ENCODE assay signal across 1 cellular context in the genomic region with DNA sequence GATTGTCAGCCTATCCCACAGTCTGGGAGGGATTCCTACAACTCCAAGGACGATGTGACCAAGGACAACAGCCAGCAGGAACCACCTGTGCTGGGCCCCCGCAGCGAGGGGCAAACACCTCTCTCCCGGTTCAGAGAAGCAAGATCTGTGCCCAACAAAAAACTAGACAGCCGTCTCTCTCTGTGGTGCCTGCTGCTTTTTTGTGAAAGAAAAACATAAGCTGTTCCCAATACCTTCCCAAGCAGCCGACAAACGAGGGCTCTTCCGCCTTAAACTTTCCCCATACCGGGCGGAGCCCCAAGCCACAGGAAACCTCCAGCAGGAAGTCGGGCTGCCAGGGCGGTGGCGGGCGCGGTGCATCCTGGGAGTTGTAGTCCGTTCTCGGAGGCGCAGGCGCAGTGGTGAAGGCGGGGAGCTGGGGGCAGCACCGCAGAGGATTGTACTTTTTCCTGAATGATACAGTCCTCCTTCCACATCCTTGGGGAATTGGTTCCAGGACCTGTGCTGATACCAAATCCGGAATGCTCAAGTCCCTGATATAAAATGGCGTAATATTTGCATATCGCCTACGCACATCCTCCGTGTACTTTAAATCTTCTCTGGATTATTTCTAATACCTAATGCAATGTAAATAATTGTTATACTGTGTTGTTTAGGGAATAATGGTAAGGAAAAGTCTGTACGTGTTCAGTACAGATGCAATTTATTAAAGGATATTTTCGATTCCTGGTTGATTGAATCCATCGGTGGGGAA.
TF ChIP-seq lines count a peak whose summit lies in the region.

No MANE protein-coding gene starts in this region.

TF ChIP-seq in HepG2, 621 proteins besides CTCF, POLR2A, EP300 and RAD21 (continued from another document and continues in another):
- TF ChIP-seq ZNF253 (CRISPR knock-in tag; IDR thresholded peaks at IDR 0.05; ENCODE audit: borderline replicate concordance) = no peak
- TF ChIP-seq ZNF792 (CRISPR knock-in tag; IDR thresholded peaks at IDR 0.05) = no peak
- TF ChIP-seq SRY (CRISPR knock-in tag; IDR thresholded peaks at IDR 0.05) = no peak
- TF ChIP-seq XRCC5 (optimal IDR thresholded peaks at IDR 0.05; ENCODE audit: low read length) = peak; percentile 35
- TF ChIP-seq AKNA (CRISPR knock-in tag; IDR thresholded peaks at IDR 0.05; ENCODE audit: borderline replicate concordance) = no peak
- TF ChIP-seq CBX1 (IDR thresholded peaks at IDR 0.05; ENCODE audit: low read depth) = no peak
- TF ChIP-seq, protein P1, sequence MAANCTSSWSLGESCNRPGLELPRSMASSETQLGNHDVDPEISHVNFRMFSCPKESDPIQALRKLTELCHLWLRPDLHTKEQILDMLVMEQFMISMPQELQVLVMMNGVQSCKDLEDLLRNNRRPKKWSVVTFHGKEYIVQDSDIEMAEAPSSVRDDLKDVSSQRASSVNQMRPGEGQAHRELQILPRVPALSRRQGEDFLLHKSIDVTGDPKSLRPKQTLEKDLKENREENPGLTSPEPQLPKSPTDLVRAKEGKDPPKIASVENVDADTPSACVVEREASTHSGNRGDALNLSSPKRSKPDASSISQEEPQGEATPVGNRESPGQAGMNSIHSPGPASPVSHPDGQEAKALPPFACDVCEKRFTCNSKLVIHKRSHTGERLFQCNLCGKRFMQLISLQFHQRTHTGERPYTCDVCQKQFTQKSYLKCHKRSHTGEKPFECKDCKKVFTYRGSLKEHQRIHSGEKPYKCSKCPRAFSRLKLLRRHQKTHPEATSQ (CRISPR knock-in tag; IDR thresholded peaks at IDR 0.05; ENCODE audit: borderline replicate concordance) = 0 out of 2 replicates have a peak, but pooled peaks have one; percentile 36
- TF ChIP-seq, protein P2, sequence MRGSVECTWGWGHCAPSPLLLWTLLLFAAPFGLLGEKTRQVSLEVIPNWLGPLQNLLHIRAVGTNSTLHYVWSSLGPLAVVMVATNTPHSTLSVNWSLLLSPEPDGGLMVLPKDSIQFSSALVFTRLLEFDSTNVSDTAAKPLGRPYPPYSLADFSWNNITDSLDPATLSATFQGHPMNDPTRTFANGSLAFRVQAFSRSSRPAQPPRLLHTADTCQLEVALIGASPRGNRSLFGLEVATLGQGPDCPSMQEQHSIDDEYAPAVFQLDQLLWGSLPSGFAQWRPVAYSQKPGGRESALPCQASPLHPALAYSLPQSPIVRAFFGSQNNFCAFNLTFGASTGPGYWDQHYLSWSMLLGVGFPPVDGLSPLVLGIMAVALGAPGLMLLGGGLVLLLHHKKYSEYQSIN (CRISPR knock-in tag; IDR thresholded peaks at IDR 0.05; ENCODE audit: borderline replicate concordance) = no peak
- TF ChIP-seq ZKSCAN1 (IDR thresholded peaks at IDR 0.05; ENCODE audit: low read length) = no peak
- TF ChIP-seq ARID2 (CRISPR knock-in tag; IDR thresholded peaks at IDR 0.05; ENCODE audit: borderline replicate concordance) = no peak
- TF ChIP-seq PTBP1 (IDR thresholded peaks at IDR 0.05; ENCODE audit: low read depth, low read length, poor library complexity, severe bottlenecking) = no peak
- TF ChIP-seq, protein P3, sequence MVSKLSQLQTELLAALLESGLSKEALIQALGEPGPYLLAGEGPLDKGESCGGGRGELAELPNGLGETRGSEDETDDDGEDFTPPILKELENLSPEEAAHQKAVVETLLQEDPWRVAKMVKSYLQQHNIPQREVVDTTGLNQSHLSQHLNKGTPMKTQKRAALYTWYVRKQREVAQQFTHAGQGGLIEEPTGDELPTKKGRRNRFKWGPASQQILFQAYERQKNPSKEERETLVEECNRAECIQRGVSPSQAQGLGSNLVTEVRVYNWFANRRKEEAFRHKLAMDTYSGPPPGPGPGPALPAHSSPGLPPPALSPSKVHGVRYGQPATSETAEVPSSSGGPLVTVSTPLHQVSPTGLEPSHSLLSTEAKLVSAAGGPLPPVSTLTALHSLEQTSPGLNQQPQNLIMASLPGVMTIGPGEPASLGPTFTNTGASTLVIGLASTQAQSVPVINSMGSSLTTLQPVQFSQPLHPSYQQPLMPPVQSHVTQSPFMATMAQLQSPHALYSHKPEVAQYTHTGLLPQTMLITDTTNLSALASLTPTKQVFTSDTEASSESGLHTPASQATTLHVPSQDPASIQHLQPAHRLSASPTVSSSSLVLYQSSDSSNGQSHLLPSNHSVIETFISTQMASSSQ (IDR thresholded peaks at IDR 0.05; ENCODE audit: low read depth) = no peak
- TF ChIP-seq, protein P3 (CRISPR knock-in tag; IDR thresholded peaks at IDR 0.05; ENCODE audit: borderline replicate concordance) = no peak
- TF ChIP-seq NR2F6 (IDR thresholded peaks at IDR 0.05) = no peak
- TF ChIP-seq NR2F6 (CRISPR knock-in tag; IDR thresholded peaks at IDR 0.05) = no peak
- TF ChIP-seq PAXIP1 (CRISPR knock-in tag; conservative IDR thresholded peaks at IDR 0.05) = peak; percentile 52
- no peak for TF ChIP-seq ZBTB2 (CRISPR knock-in tag; IDR thresholded peaks at IDR 0.05; ENCODE audit: low read depth)
- TF ChIP-seq, protein P4, sequence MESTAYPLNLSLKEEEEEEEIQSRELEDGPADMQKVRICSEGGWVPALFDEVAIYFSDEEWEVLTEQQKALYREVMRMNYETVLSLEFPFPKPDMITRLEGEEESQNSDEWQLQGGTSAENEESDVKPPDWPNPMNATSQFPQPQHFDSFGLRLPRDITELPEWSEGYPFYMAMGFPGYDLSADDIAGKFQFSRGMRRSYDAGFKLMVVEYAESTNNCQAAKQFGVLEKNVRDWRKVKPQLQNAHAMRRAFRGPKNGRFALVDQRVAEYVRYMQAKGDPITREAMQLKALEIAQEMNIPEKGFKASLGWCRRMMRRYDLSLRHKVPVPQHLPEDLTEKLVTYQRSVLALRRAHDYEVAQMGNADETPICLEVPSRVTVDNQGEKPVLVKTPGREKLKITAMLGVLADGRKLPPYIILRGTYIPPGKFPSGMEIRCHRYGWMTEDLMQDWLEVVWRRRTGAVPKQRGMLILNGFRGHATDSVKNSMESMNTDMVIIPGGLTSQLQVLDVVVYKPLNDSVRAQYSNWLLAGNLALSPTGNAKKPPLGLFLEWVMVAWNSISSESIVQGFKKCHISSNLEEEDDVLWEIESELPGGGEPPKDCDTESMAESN (CRISPR knock-in tag; conservative IDR thresholded peaks at IDR 0.05) = peak; percentile 40; the same call in 1 of the 2 replicates
- TF ChIP-seq U2AF1 (optimal IDR thresholded peaks at IDR 0.05; ENCODE audit: low read depth, low read length) = no peak
- no peak for TF ChIP-seq ZFYVE20 (CRISPR knock-in tag; IDR thresholded peaks at IDR 0.05; ENCODE audit: borderline replicate concordance, low read depth)
- no peak for TF ChIP-seq ZNF75D (CRISPR knock-in tag; IDR thresholded peaks at IDR 0.05; ENCODE audit: borderline replicate concordance)
- peak; percentile 88 for TF ChIP-seq GABPA (IDR thresholded peaks at IDR 0.05; ENCODE audit: low read depth, low read length)
- TF ChIP-seq GABPA (CRISPR knock-in tag; IDR thresholded peaks at IDR 0.05; ENCODE audit: low read depth) = peak; percentile 97
- no peak for TF ChIP-seq ZNF543 (CRISPR knock-in tag; IDR thresholded peaks at IDR 0.05)
- peak; percentile 46; the same call in 1 of the 2 replicates for TF ChIP-seq ZNF331 (CRISPR knock-in tag; IDR thresholded peaks at IDR 0.05)
- TF ChIP-seq STAG1 (CRISPR knock-in tag; IDR thresholded peaks at IDR 0.05) = peak; percentile 3; the same call in 1 of the 2 replicates
- peak; percentile 67; the same call in 1 of the 2 replicates for TF ChIP-seq ARID4A (CRISPR knock-in tag; IDR thresholded peaks at IDR 0.05; ENCODE audit: borderline replicate concordance)
